16 cellular contexts compared by ENCODE assay signal in genomic region chr7:14021069-14021468, GRCh38. TPM values are rescaled to one million over a fixed set of nuclear protein-coding genes. Genes with fewer than 3 reads are reported as not detected.
DNase-seq lines count a peak whose midpoint lies in the region; TF ChIP-seq lines count a peak whose summit lies in the region.
"Had no signal": no experiment of that assay in that cellular context is flagged by ENCODE, and none has a peak within 500 bp of the region (broad histone marks: within the 10 kb centered on the region; RNA-seq: fewer than 3 reads in every experiment).

No MANE protein-coding gene starts in this region.

- TF ChIP-seq CTCF in A673 (conservative IDR thresholded peaks at IDR 0.05; ENCODE audit: low read depth, low read length) (no peak), astrocyte of the spinal cord (IDR thresholded peaks at IDR 0.05; ENCODE audit: low read depth, low read length) (no peak), left ventricle myocardium inferior (IDR thresholded peaks at IDR 0.05; ENCODE audit: borderline replicate concordance) (no peak)

- H3K36me3 ChIP-seq in A673 (ENCODE audit: insufficient read depth, low read length, poor library complexity, severe bottlenecking) (no peaks in the 10 kb centered on the region), left ventricle myocardium inferior (no peaks in the 10 kb centered on the region)
- H3K36me3 ChIP-seq: esophagus muscularis mucosa, sigmoid colon, vagina had no signal

- H3K4me1 ChIP-seq in A673 (ENCODE audit: insufficient read depth, low read length, poor library complexity, severe bottlenecking), result no peaks in the 10 kb centered on the region
- no peaks in the 10 kb centered on the region for H3K4me1 ChIP-seq in left ventricle myocardium inferior
- H3K4me1 ChIP-seq: esophagus muscularis mucosa, sigmoid colon, vagina had no signal

- in situ Hi-C loops in astrocyte of the spinal cord (cut with HindIII; ENCODE audit: low sequenced_read_pairs), result no loop called here

- H3K27ac ChIP-seq in A673 (ENCODE audit: low read depth, low read length, poor library complexity, severe bottlenecking) (no peak overlapping the region), left ventricle myocardium inferior (replicated peaks) (no peak overlapping the region)
- H3K27ac ChIP-seq: esophagus muscularis mucosa, sigmoid colon, vagina had no signal

- POLR2A ChIA-PET in A673 (lab: Charles Lee; ENCODE audit: low non-redundant PET), result no interaction called here

- H3K27me3 ChIP-seq in A673 (replicated peaks; ENCODE audit: insufficient read depth, low read depth, low read length, poor library complexity) (no peaks in the 10 kb centered on the region), left ventricle myocardium inferior (ENCODE audit: low read depth) (no peaks in the 10 kb centered on the region)
- H3K27me3 ChIP-seq: esophagus muscularis mucosa, sigmoid colon, vagina had no signal

- H3K4me3 ChIP-seq in A673 (ENCODE audit: low read depth, low read length, poor library complexity, severe bottlenecking) (no peak overlapping the region), astrocyte of the spinal cord (ENCODE audit: low read depth, low read length) (no peak overlapping the region), left ventricle myocardium inferior (no peak overlapping the region)
- H3K4me3 ChIP-seq: esophagus muscularis mucosa, lung, sigmoid colon, vagina had no signal

- no TSS peak for BruUV-seq in A673 (replicated peaks; lab: Mats Ljungman, UMichigan)

- CTCF ChIA-PET in A673 (lab: Charles Lee), result no interaction called here

- intact Hi-C loops in A673 (cut with micrococcal nuclease; ENCODE audit: unreplicated experiment) (no loop called here), left ventricle myocardium inferior (cut with micrococcal nuclease) (no loop called here)

- DNase-seq in A673 (ENCODE audit: low spot score) (peak; percentile 28), HT1080 (ENCODE audit: low read depth) (peak; percentile 82), astrocyte of the spinal cord (ENCODE audit: low read depth, low spot score) (peak; percentile 77), foreskin melanocyte (peak; percentile 96), left ventricle myocardium inferior (no peak), NCI-H1105 treated with DMSO at 0.1 percent for 48 hours (lab: John Stamatoyannopoulos, UW) (no peak), dedifferentiated amniotic fluid mesenchymal stem cell (ENCODE audit: extremely low spot score) (no peak)
- DNase-seq in activated CD8-positive, alpha-beta memory T cell treated with anti-CD3 and anti-CD28 coated beads, Interleukin-2, amount 50 U/mL, for 4 hours, result no peak
- DNase-seq: activated B cell treated with CpG ODN at 0.5 μM for 24 hours; nephron progenitor cell; sigmoid colon; stimulated activated naive CD4-positive, alpha-beta T cell had no signal

- no peaks in the 10 kb centered on the region for H3K9me3 ChIP-seq in A673 (ENCODE audit: low read depth, low read length, poor library complexity, severe bottlenecking)
- peaks cover 8% of the 10 kb centered on the region for H3K9me3 ChIP-seq in left ventricle myocardium inferior (replicated peaks)
- H3K9me3 ChIP-seq: esophagus muscularis mucosa, sigmoid colon, vagina had no signal

RNA-seq across cellular contexts. Expression of gene ETV1, which starts 31.6 kb away (rescaled TPM):
- total RNA-seq in A673 (2021), result 60.1 and 84.1 TPM in 2 replicates
- total RNA-seq in HT1080 (2014; rRNA removed; shearing (Covaris generic)), result 9.3 and 9.5 TPM in 2 replicates
- polyA plus RNA-seq in HT1080 (2015; cell fraction: cytosol; rRNA removed), result 5.8 and 6.5 TPM in 2 replicates
- polyA plus RNA-seq in HT1080 (2015; cell fraction: nucleus; rRNA removed), result 10.6 and 10.8 TPM in 2 replicates
- total RNA-seq in left ventricle myocardium inferior, result 59.7 TPM
- total RNA-seq: activated B cell treated with CpG ODN at 0.5 μM for 24 hours; activated naive CD4-positive, alpha-beta T cell treated with anti-CD3 and anti-CD28 coated beads, Interleukin-2, amount 50 U/mL, for 72 hours had no signal

Comparison
In these comparisons a context has a peak if more than half of its experiments do, and no peak if none do; other contexts are left out.
1. DNase-seq: peak in A673 (single experiment), HT1080 (single experiment), astrocyte of the spinal cord (single experiment) and foreskin melanocyte (single experiment); none in left ventricle myocardium inferior (single experiment), activated CD8-positive, alpha-beta memory T cell treated with anti-CD3 and anti-CD28 coated beads, Interleukin-2, amount 50 U/mL, for 4 hours (single experiment), NCI-H1105 treated with DMSO at 0.1 percent for 48 hours (single experiment) and dedifferentiated amniotic fluid mesenchymal stem cell (single experiment).